Comparison of ENCODE assay signal across 1 cellular context in genomic region chr18:74283255-74283554, GRCh38.
TF ChIP-seq lines count a peak whose summit lies in the region.

No MANE protein-coding gene starts in this region.

TF ChIP-seq in GM23338, 12 proteins besides CTCF, POLR2A, EP300 and RAD21 (continued from another document):
- TF ChIP-seq, protein P1, sequence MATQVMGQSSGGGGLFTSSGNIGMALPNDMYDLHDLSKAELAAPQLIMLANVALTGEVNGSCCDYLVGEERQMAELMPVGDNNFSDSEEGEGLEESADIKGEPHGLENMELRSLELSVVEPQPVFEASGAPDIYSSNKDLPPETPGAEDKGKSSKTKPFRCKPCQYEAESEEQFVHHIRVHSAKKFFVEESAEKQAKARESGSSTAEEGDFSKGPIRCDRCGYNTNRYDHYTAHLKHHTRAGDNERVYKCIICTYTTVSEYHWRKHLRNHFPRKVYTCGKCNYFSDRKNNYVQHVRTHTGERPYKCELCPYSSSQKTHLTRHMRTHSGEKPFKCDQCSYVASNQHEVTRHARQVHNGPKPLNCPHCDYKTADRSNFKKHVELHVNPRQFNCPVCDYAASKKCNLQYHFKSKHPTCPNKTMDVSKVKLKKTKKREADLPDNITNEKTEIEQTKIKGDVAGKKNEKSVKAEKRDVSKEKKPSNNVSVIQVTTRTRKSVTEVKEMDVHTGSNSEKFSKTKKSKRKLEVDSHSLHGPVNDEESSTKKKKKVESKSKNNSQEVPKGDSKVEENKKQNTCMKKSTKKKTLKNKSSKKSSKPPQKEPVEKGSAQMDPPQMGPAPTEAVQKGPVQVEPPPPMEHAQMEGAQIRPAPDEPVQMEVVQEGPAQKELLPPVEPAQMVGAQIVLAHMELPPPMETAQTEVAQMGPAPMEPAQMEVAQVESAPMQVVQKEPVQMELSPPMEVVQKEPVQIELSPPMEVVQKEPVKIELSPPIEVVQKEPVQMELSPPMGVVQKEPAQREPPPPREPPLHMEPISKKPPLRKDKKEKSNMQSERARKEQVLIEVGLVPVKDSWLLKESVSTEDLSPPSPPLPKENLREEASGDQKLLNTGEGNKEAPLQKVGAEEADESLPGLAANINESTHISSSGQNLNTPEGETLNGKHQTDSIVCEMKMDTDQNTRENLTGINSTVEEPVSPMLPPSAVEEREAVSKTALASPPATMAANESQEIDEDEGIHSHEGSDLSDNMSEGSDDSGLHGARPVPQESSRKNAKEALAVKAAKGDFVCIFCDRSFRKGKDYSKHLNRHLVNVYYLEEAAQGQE (IDR thresholded peaks at IDR 0.05; ENCODE audit: unreplicated experiment): no peak
- TF ChIP-seq ZNF331 (CRISPR knock-in tag; IDR thresholded peaks at IDR 0.05; ENCODE audit: low read depth): no peak
